Comparison of ENCODE assay signal across 26 cellular contexts in the genomic region with DNA sequence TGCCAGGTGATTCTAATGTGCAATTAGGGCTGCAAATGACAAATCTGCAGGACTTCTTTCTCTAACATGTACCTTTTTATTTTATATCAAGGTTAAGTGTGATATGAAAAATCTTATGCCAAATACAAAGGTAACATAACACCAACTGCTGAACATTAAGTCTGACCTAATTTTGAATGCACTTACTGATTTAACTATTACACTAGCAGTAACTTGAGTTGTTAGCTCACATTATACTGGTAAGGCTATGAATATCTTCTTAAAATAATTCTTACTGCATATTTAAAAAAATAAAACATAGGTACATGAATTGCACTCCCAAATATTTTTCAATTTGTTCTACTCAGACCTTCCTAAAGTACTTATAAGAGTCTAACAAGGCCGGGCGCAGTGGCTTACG.
"Had no signal": no experiment of that assay in that cellular context is flagged by ENCODE, and none has a peak within 500 bp of the region (broad histone marks: within the 10 kb centered on the region; RNA-seq: fewer than 3 reads in every experiment).

No MANE protein-coding gene starts in this region.

- H3K27ac ChIP-seq: stomach, suprapubic skin, testis, thoracic aorta, thyroid gland, tibial artery, tibial nerve, transverse colon, upper lobe of left lung, upper lobe of right lung, uterus, vagina had no signal

- ATAC-seq: stimulated activated effector memory CD8-positive, alpha-beta T cell treated with anti-CD3 and anti-CD28 coated beads, Interleukin-12 subunit alpha, Interleukin-12 subunit beta, amount 100 ng/mL, for 72 hours; stimulated activated memory B cell treated with anti-CD40 and anti-IgM and Interleukin-4, amounts not matched to agents 10 μg/mL and 1 μg/mL and 100 μg/mL, for 72 hours; stimulated activated naive B cell treated with anti-CD40 and anti-IgM and Interleukin-4, amounts not matched to agents 10 μg/mL and 1 μg/mL and 100 μg/mL, for 72 hours; stimulated activated naive CD8-positive, alpha-beta T cell treated with anti-CD3 and anti-CD28 coated beads, Interleukin-15, amount 100 ng/mL, for 72 hours; stimulated activated naive CD8-positive, alpha-beta T cell treated with anti-CD3 and anti-CD28 coated beads, Interleukin-15, Interleukin-2, amounts not matched to agents 100 U/mL and 50 U/mL, for 24 hours; upper lobe of right lung had no signal

- H3K9me3 ChIP-seq: stomach, suprapubic skin, testis, thoracic aorta, thyroid gland, tibial artery, tibial nerve, transverse colon, upper lobe of left lung, upper lobe of right lung, uterus, vagina had no signal

- DNase-seq: stimulated activated CD4-positive, alpha-beta T cell treated with anti-CD3 and anti-CD28 coated beads, Interleukin-2, amount 100 ng/mL, for 48 hours; stimulated activated CD4-positive, alpha-beta T cell treated with anti-CD3 and anti-CD28 coated beads, Interleukin-4, amount 100 ng/mL, for 1 hour; stimulated activated CD4-positive, alpha-beta T cell treated with anti-CD3 and anti-CD28 coated beads, Interleukin-4, amount 100 ng/mL, for 24 hours; stimulated activated CD4-positive, alpha-beta T cell treated with anti-CD3 and anti-CD28 coated beads, Interleukin-4, amount 100 ng/mL, for 4 hours; stimulated activated CD8-positive, alpha-beta memory T cell treated with anti-CD3 and anti-CD28 coated beads, Interleukin-4, amount 100 ng/mL, for 48 hours; stimulated activated naive B cell treated with anti-CD40 and anti-IgM and Interleukin-4, amounts not matched to agents 10 μg/mL and 1 μg/mL and 100 μg/mL, for 72 hours; stimulated activated naive CD4-positive, alpha-beta T cell; stimulated activated naive CD4-positive, alpha-beta T cell treated with Interleukin-2 at 50 U/mL for 16 hours; stimulated activated naive CD8-positive, alpha-beta T cell treated with anti-CD3 and anti-CD28 coated beads, Interleukin-15, amount 100 ng/mL, for 72 hours; stimulated activated naive CD8-positive, alpha-beta T cell treated with anti-CD3 and anti-CD28 coated beads, Interleukin-15, Interleukin-2, amounts not matched to agents 100 U/mL and 50 U/mL, for 24 hours; stomach; substantia nigra; testis; thyroid gland; tibial artery; transverse colon; trophoblast cell; upper lobe of left lung; upper lobe of right lung; uterus had no signal

- H3K27me3 ChIP-seq: stomach, suprapubic skin, testis, thyroid gland, tibial artery, tibial nerve, transverse colon, upper lobe of left lung, upper lobe of right lung, uterus, vagina had no signal

- H3K36me3 ChIP-seq: stomach, suprapubic skin, thoracic aorta, thyroid gland, tibial artery, tibial nerve, transverse colon, upper lobe of left lung, upper lobe of right lung, uterus, vagina had no signal

- H3K4me3 ChIP-seq: stomach, suprapubic skin, testis, thoracic aorta, thyroid gland, tibial artery, tibial nerve, transverse colon, upper lobe of left lung, upper lobe of right lung, uterus, vagina had no signal

- H3K4me1 ChIP-seq: stomach, suprapubic skin, thyroid gland, tibial nerve, transverse colon, upper lobe of left lung, upper lobe of right lung, uterus, vagina had no signal
